Comparison of ENCODE assay signal across 11 cellular contexts in the genomic region with DNA sequence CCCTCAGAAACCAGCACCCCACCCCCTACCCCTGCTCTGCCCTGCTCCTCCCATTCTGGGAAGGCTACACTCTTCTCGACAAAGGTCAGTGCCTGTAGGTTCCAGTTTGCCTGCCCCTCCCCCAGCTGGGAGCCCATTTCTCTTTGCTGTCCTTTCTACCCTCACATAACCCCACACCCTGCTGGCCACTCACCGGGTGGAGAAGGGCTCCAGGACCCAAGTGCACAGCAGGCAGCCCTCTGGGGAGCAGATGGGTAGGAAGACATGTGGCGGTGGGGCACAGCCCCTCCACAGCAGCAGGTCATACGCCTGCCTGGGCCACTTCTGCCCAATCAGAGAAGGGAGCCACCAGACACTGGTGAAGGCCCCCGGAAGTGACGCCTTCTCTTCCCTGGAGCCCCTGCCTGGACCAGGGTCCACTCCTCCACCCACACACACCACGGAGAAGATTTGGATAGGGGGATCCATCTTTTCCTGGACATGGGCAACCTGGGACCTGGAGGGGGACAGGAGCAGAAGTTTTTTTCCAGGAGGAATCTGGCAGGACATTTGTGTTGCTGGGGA. TPM values are rescaled to one million over a fixed set of nuclear protein-coding genes. Genes with fewer than 3 reads are reported as not detected.
DNase-seq lines count a peak whose midpoint lies in the region; ATAC-seq, FAIRE-seq and TF ChIP-seq lines count a peak whose summit lies in the region.
"Had no signal": no experiment of that assay in that cellular context is flagged by ENCODE, and none has a peak within 500 bp of the region (broad histone marks: within the 10 kb centered on the region; RNA-seq: fewer than 3 reads in every experiment).

A gene (minus strand): TSS at position 326 of the 564 bp plus-strand sequence. CDS start 1,948 bp downstream, outside the sequence.

- intact Hi-C loops in activated T-helper 1 cell treated with anti-CD3 and anti-CD28 coated beads, Interleukin-12 subunit alpha, Interleukin-12 subunit beta, Interleukin-2, Interleukin-4 antibody, amounts not matched to agents 30 ng/mL and 10 ng/mL and 1 ng/mL, durations not matched to agents 14 hours and 24 hours and 36 hours (cut with micrococcal nuclease), result no loop called here
- intact Hi-C loops in HepG2 (cut with micrococcal nuclease; ENCODE audit: unreplicated experiment), result loop anchor here (2.0 kb wide), 1 partner anchor 39 kb away; no protein-coding TSS in a partner anchor

- no TSS peak for BruUV-seq in HepG2 (replicated peaks; lab: Mats Ljungman, UMichigan)

- H3K27ac Mint-ChIP-seq in activated T-helper 1 cell treated with anti-CD3 and anti-CD28 coated beads, Interleukin-12 subunit alpha, Interleukin-12 subunit beta, Interleukin-2, Interleukin-4 antibody, amounts not matched to agents 30 ng/mL and 10 ng/mL and 1 ng/mL, durations not matched to agents 14 hours and 24 hours and 36 hours, result no peak within 1 kb of the TSS
- H3K27ac Mint-ChIP-seq in stimulated activated memory B cell treated with anti-CD40 and anti-IgM and Interleukin-4, amounts not matched to agents 10 μg/mL and 1 μg/mL and 100 μg/mL, for 72 hours, result no peak within 1 kb of the TSS

- POLR2A ChIA-PET in HepG2 (lab: Yijun Ruan, JAX), result interaction anchor here (0.8 to 2.4 kb wide), 14 partner anchors 10 to 333 kb away, joined by 3 to 15 read pairs (median 4); a partner anchor contains a TSS

- peaks cover 35% of the 10 kb centered on the region for H3K79me2 ChIP-seq in Karpas-422 (ENCODE audit: low read length)
- H3K79me2 ChIP-seq in HepG2 (ENCODE audit: insufficient read depth, low read length), result peaks cover 25% of the 10 kb centered on the region

- H3K9me3 ChIP-seq in Karpas-422 (ENCODE audit: low read length), result no peaks in the 10 kb centered on the region
- no peaks in the 10 kb centered on the region for H3K9me3 ChIP-seq in HepG2 (ENCODE audit: low read length)

- H3K36me3 ChIP-seq in Karpas-422 (ENCODE audit: insufficient read depth, low read length) (peaks cover 8% of the 10 kb centered on the region), HepG2 (replicated peaks in 1 of 2; ENCODE audit: control insufficient read depth in 1 of 2, insufficient read depth in 2 of 2, low read length in 2 of 2) (peaks cover 10 to 31% of the 10 kb centered on the region in 2 experiments; a peak in 4 of 5 replicates)
- H3K36me3 ChIP-seq: cardiac muscle cell had no signal

- no peaks in the 10 kb centered on the region for H3K36me3 Mint-ChIP-seq in activated T-helper 1 cell treated with anti-CD3 and anti-CD28 coated beads, Interleukin-12 subunit alpha, Interleukin-12 subunit beta, Interleukin-2, Interleukin-4 antibody, amounts not matched to agents 30 ng/mL and 10 ng/mL and 1 ng/mL, durations not matched to agents 14 hours and 24 hours and 36 hours (ENCODE audit: low read depth)
- no peaks in the 10 kb centered on the region for H3K36me3 Mint-ChIP-seq in stimulated activated memory B cell treated with anti-CD40 and anti-IgM and Interleukin-4, amounts not matched to agents 10 μg/mL and 1 μg/mL and 100 μg/mL, for 72 hours

- H3K4me1 Mint-ChIP-seq in activated T-helper 1 cell treated with anti-CD3 and anti-CD28 coated beads, Interleukin-12 subunit alpha, Interleukin-12 subunit beta, Interleukin-2, Interleukin-4 antibody, amounts not matched to agents 30 ng/mL and 10 ng/mL and 1 ng/mL, durations not matched to agents 14 hours and 24 hours and 36 hours (ENCODE audit: low read depth), result no peaks in the 10 kb centered on the region
- peaks cover 14% of the 10 kb centered on the region for H3K4me1 Mint-ChIP-seq in stimulated activated memory B cell treated with anti-CD40 and anti-IgM and Interleukin-4, amounts not matched to agents 10 μg/mL and 1 μg/mL and 100 μg/mL, for 72 hours

- peak; percentile 91 for FAIRE-seq in HepG2 (lab: Jason Lieb, UNC)
- FAIRE-seq: islet of Langerhans had no signal

- H3K4me3 Mint-ChIP-seq in activated T-helper 1 cell treated with anti-CD3 and anti-CD28 coated beads, Interleukin-12 subunit alpha, Interleukin-12 subunit beta, Interleukin-2, Interleukin-4 antibody, amounts not matched to agents 30 ng/mL and 10 ng/mL and 1 ng/mL, durations not matched to agents 14 hours and 24 hours and 36 hours, result peak within 1 kb of the TSS; percentile 40
- peak within 1 kb of the TSS; percentile 42 for H3K4me3 Mint-ChIP-seq in stimulated activated memory B cell treated with anti-CD40 and anti-IgM and Interleukin-4, amounts not matched to agents 10 μg/mL and 1 μg/mL and 100 μg/mL, for 72 hours

- peaks cover 70% of the 10 kb centered on the region for H3K27me3 Mint-ChIP-seq in activated T-helper 1 cell treated with anti-CD3 and anti-CD28 coated beads, Interleukin-12 subunit alpha, Interleukin-12 subunit beta, Interleukin-2, Interleukin-4 antibody, amounts not matched to agents 30 ng/mL and 10 ng/mL and 1 ng/mL, durations not matched to agents 14 hours and 24 hours and 36 hours (ENCODE audit: insufficient read depth)
- peaks cover 71% of the 10 kb centered on the region for H3K27me3 Mint-ChIP-seq in stimulated activated memory B cell treated with anti-CD40 and anti-IgM and Interleukin-4, amounts not matched to agents 10 μg/mL and 1 μg/mL and 100 μg/mL, for 72 hours

- no peaks in the 10 kb centered on the region for H3K9me2 ChIP-seq in Karpas-422 (replicated peaks; ENCODE audit: insufficient read depth, low read length)

- H3K9ac ChIP-seq in Karpas-422 (ENCODE audit: low read length) (peak within 1 kb of the TSS; percentile 85), HepG2 (ENCODE audit: insufficient read depth, low read depth, low read length) (peak within 1 kb of the TSS; percentile 83)

- in situ Hi-C loops in HepG2 (cut with HindIII; ENCODE audit: extremely low pct_ligation_motif_present, low pct_unique_long_range_greater_than_20kb), result loop anchor here (10.0 kb wide), 2 partner anchors 87 to 137 kb away; no protein-coding TSS in a partner anchor

- no peak for TF ChIP-seq RAD21 in HepG2 (CRISPR knock-in tag; IDR thresholded peaks at IDR 0.05)

- TF ChIP-seq CTCF in HepG2 (CRISPR knock-in tag; IDR thresholded peaks at IDR 0.05), result no peak; the same call in 1 of the 2 replicates

- peak; percentile 75 to 94 for TF ChIP-seq POLR2A in HepG2 (IDR thresholded peaks at IDR 0.05; ENCODE audit: insufficient read depth in 1 of 2, low read depth in 2 of 2, low read length in 2 of 2)

- TF ChIP-seq EP300 in HepG2 (IDR thresholded peaks at IDR 0.05; ENCODE audit: low read depth in 2 of 2, low read length in 2 of 2), result no peak
- TF ChIP-seq EP300 in HepG2 (CRISPR knock-in tag; IDR thresholded peaks at IDR 0.05; ENCODE audit: borderline replicate concordance), result no peak

- no peaks in the 10 kb centered on the region for H4K20me1 ChIP-seq in Karpas-422 (ENCODE audit: insufficient read depth, low read depth, low read length)
- 0 out of 2 replicates have a peak, but pooled peaks cover 3% of the 10 kb centered on the region for H4K20me1 ChIP-seq in HepG2 (ENCODE audit: insufficient read depth, low read length)

- WGBS in HepG2 (ENCODE audit: low lambda C conversion rate), result 0% methylated on average over 6 of the region's 7 CpGs

- H3K4me3 ChIP-seq in Karpas-422 (ENCODE audit: low read length) (peak within 1 kb of the TSS; percentile 81), HepG2 (replicated peaks in 1 of 3; ENCODE audit: insufficient read depth in 1 of 3, low read depth in 2 of 3, low read length in 3 of 3) (peak within 1 kb of the TSS; percentile 79 to 90 (median 90))

- peak; percentile 92 for ATAC-seq in HepG2
- ATAC-seq in stimulated activated memory B cell treated with anti-CD40 and anti-IgM and Interleukin-4, amounts not matched to agents 10 μg/mL and 1 μg/mL and 100 μg/mL, for 72 hours, result no peak
- no peak for ATAC-seq in HG03159 (IDR thresholded peaks at IDR 0.05; ENCODE audit: unreplicated experiment)

- CTCF ChIA-PET in HepG2 (lab: Yijun Ruan, JAX; ENCODE audit: low intra/inter-chr PET ratio, low total read pairs), result no interaction called here

- H3K4me2 ChIP-seq in Karpas-422 (ENCODE audit: low read depth, low read length, poor library complexity, severe bottlenecking), result peak within 1 kb of the TSS; percentile 91
- H3K4me2 ChIP-seq in HepG2 (ENCODE audit: low read depth, low read length), result peak within 1 kb of the TSS; percentile 97

- no peaks in the 10 kb centered on the region for H3K9me3 Mint-ChIP-seq in activated T-helper 1 cell treated with anti-CD3 and anti-CD28 coated beads, Interleukin-12 subunit alpha, Interleukin-12 subunit beta, Interleukin-2, Interleukin-4 antibody, amounts not matched to agents 30 ng/mL and 10 ng/mL and 1 ng/mL, durations not matched to agents 14 hours and 24 hours and 36 hours
- H3K9me3 Mint-ChIP-seq in stimulated activated memory B cell treated with anti-CD40 and anti-IgM and Interleukin-4, amounts not matched to agents 10 μg/mL and 1 μg/mL and 100 μg/mL, for 72 hours, result no peaks in the 10 kb centered on the region

- H3K4me1 ChIP-seq in Karpas-422 (ENCODE audit: low read length) (peaks cover 29% of the 10 kb centered on the region), HepG2 (ENCODE audit: insufficient read depth, low read length) (peaks cover 27% of the 10 kb centered on the region)

- H3K27ac ChIP-seq in Karpas-422 (ENCODE audit: low read length), result peak within 1 kb of the TSS; percentile 36; the same call in 1 of the 2 replicates
- peak within 1 kb of the TSS; percentile 90 for H3K27ac ChIP-seq in HepG2 (ENCODE audit: extremely low read length, insufficient read depth, low read length)
- H3K27ac ChIP-seq: cardiac muscle cell had no signal

- DNase-seq in Karpas-422, result peak; percentile 95
- DNase-seq in activated T-helper 1 cell treated with anti-CD3 and anti-CD28 coated beads, Interleukin-12 subunit alpha, Interleukin-12 subunit beta, Interleukin-2, Interleukin-4 antibody, amounts not matched to agents 30 ng/mL and 10 ng/mL and 1 ng/mL, durations not matched to agents 14 hours and 24 hours and 36 hours (ENCODE audit: low spot score), result no peak
- DNase-seq in HepG2 (ENCODE audit: low spot score), result peak; percentile 90
- DNase-seq in activated effector memory CD4-positive, alpha-beta T cell treated with Interleukin-2 at 50 U/mL for 16 hours, result no peak
- DNase-seq in ureter (ENCODE audit: low spot score), result no peak
- DNase-seq: MM.1S had no signal

- H3K27me3 ChIP-seq in Karpas-422 (ENCODE audit: low read length) (no peaks in the 10 kb centered on the region), HepG2 (ENCODE audit: control insufficient read depth in 1 of 2, insufficient read depth in 2 of 2, low read length in 2 of 2) (no peaks in the 10 kb centered on the region; a peak in 1 of 5 replicates)

- H2AFZ ChIP-seq in Karpas-422 (ENCODE audit: low read length), result peak within 1 kb of the TSS; percentile 32
- H2AFZ ChIP-seq in HepG2 (ENCODE audit: low read length), result no peak within 1 kb of the TSS

RNA-seq across cellular contexts. Expression of the gene that starts here (rescaled TPM):
- 6.6 and 12.5 TPM in 2 replicates for total RNA-seq in Karpas-422 (2014; rRNA removed; shearing (Covaris generic); ENCODE audit: low replicate concordance)
- not detected in 2 replicates for total RNA-seq in activated T-helper 1 cell treated with anti-CD3 and anti-CD28 coated beads, Interleukin-12 subunit alpha, Interleukin-12 subunit beta, Interleukin-2, Interleukin-4 antibody, amounts not matched to agents 30 ng/mL and 10 ng/mL and 1 ng/mL, durations not matched to agents 14 hours and 24 hours and 36 hours
- 2.8 and 2.9 TPM in 2 replicates for total RNA-seq in HepG2 (2016; rRNA removed; fragmentation: Illumina TruSeq; extraction: Trizol)
- total RNA-seq in HepG2 (2016; cell fraction: cytosol; rRNA removed; fragmentation: Illumina TruSeq; extraction: Trizol; ENCODE audit: low read depth), result 2.6 and 3.9 TPM in 2 replicates
- 2.3 and 2.8 TPM in 2 replicates for total RNA-seq in HepG2 (2016; cell fraction: insoluble cytoplasmic fraction; rRNA removed; fragmentation: Illumina TruSeq; extraction: Trizol)
- total RNA-seq in HepG2 (2016; cell fraction: membrane; rRNA removed; fragmentation: Illumina TruSeq; extraction: Trizol), result 5.2 and 5.5 TPM in 2 replicates
- 2.5 and 4.7 TPM in 2 replicates for total RNA-seq in HepG2 (2016; cell fraction: nucleus; rRNA removed; fragmentation: Illumina TruSeq; extraction: Trizol)
- 4.7 and 4.8 TPM in 2 replicates for polyA plus RNA-seq in HepG2 (2011; rRNA removed)
- polyA plus RNA-seq in HepG2 (2011; cell fraction: cytosol; rRNA removed), result 4.9 and 5.7 TPM in 2 replicates
- 7.5 and 7.9 TPM in 2 replicates for polyA plus RNA-seq in HepG2 (2011; cell fraction: nucleus; rRNA removed)
- polyA plus RNA-seq in HepG2 (2012), result 7.3 and 8.9 TPM in 2 replicates
- 7.6 and 11.0 TPM in 2 replicates for polyA plus RNA-seq in HepG2 (2016; cell fraction: cytosol; fragmentation: Illumina TruSeq; extraction: Trizol; ENCODE audit: low read depth)
- polyA plus RNA-seq in HepG2 (2016; cell fraction: insoluble cytoplasmic fraction; fragmentation: Illumina TruSeq; extraction: Trizol; ENCODE audit: low read depth), result 7.4 and 10.7 TPM in 2 replicates
- polyA plus RNA-seq in HepG2 (2016; cell fraction: membrane; fragmentation: Illumina TruSeq; extraction: Trizol; ENCODE audit: low read depth), result 17.1 and 18.8 TPM in 2 replicates
- polyA plus RNA-seq in HepG2 (2016; cell fraction: nucleus; fragmentation: Illumina TruSeq; extraction: Trizol; ENCODE audit: insufficient read depth, low read depth), result 13.0 and 14.1 TPM in 2 replicates
- 0.61 and 6.7 TPM in 2 replicates for polyA minus RNA-seq in HepG2 (2011; rRNA and poly(A)+ RNA removed; ENCODE audit: low replicate concordance)
- 3.9 and 5.5 TPM in 2 replicates for polyA minus RNA-seq in HepG2 (2011; cell fraction: cytosol; rRNA and poly(A)+ RNA removed)
- 4.0 and 4.8 TPM in 2 replicates for polyA minus RNA-seq in HepG2 (2011; cell fraction: nucleus; rRNA and poly(A)+ RNA removed)
- total RNA-seq in ureter, result 0.89 TPM
- total RNA-seq: T-helper 2 cell treated with Interferon-gamma antibody and Interleukin-4, amounts not matched to agents 100 ng/mL and 5 ng/mL, for 36 hours had no signal

Comparison
In these comparisons a context has a peak if more than half of its experiments do, and no peak if none do; other contexts are left out.
1. DNase-seq: peak in Karpas-422 (single experiment) and HepG2 (single experiment); none in activated T-helper 1 cell treated with anti-CD3 and anti-CD28 coated beads, Interleukin-12 subunit alpha, Interleukin-12 subunit beta, Interleukin-2, Interleukin-4 antibody, amounts not matched to agents 30 ng/mL and 10 ng/mL and 1 ng/mL, durations not matched to agents 14 hours and 24 hours and 36 hours (single experiment), activated effector memory CD4-positive, alpha-beta T cell treated with Interleukin-2 at 50 U/mL for 16 hours (single experiment) and ureter (single experiment).